Comparison of ENCODE assay signal across 8 cellular contexts in genomic region chr7:104231054-104232046, GRCh38. TPM values are rescaled to one million over a fixed set of nuclear protein-coding genes. Genes with fewer than 3 reads are reported as not detected.
DNase-seq lines count a peak whose midpoint lies in the region; ATAC-seq and TF ChIP-seq lines count a peak whose summit lies in the region.

No MANE protein-coding gene starts in this region.

- H3K9me3 Mint-ChIP-seq in endothelial cell (ENCODE audit: unreplicated experiment) (no peaks in the 10 kb centered on the region), type B pancreatic cell (no peaks in the 10 kb centered on the region)

- H3K27me3 Mint-ChIP-seq in endothelial cell (ENCODE audit: unreplicated experiment), result no peaks in the 10 kb centered on the region
- peaks cover 45% of the 10 kb centered on the region for H3K27me3 Mint-ChIP-seq in type B pancreatic cell

- H3K36me3 Mint-ChIP-seq in endothelial cell (ENCODE audit: low read depth, unreplicated experiment), result no peaks in the 10 kb centered on the region
- no peaks in the 10 kb centered on the region for H3K36me3 Mint-ChIP-seq in type B pancreatic cell

- no peak overlapping the region for H3K27ac Mint-ChIP-seq in endothelial cell (ENCODE audit: unreplicated experiment)
- H3K27ac Mint-ChIP-seq in type B pancreatic cell, result no peak overlapping the region

- H3K4me3 Mint-ChIP-seq in endothelial cell (ENCODE audit: unreplicated experiment) (no peak overlapping the region), type B pancreatic cell (no peak overlapping the region)

- ATAC-seq in GM19043 (IDR thresholded peaks at IDR 0.05; ENCODE audit: low read depth, unreplicated experiment) (peak; percentile 98), HG03196 (IDR thresholded peaks at IDR 0.05; ENCODE audit: unreplicated experiment) (peak; percentile 84)

- TF ChIP-seq CTCF in endothelial cell (IDR thresholded peaks at IDR 0.05; ENCODE audit: unreplicated experiment) (peak; percentile 60), type B pancreatic cell (conservative IDR thresholded peaks at IDR 0.05) (peak; percentile 85)

- DNase-seq in COLO668 (lab: John Stamatoyannopoulos, UW; ENCODE audit: unreplicated experiment) (peak; percentile 19), NCI-H2227 treated with DMSO at 0.1 percent for 48 hours (lab: John Stamatoyannopoulos, UW) (peak; percentile 69), endothelial cell (ENCODE audit: low spot score) (peak; percentile 46), middle frontal gyrus (ENCODE audit: extremely low spot score, low spot score) (peak; percentile 36), type B pancreatic cell (ENCODE audit: extremely low spot score, unreplicated experiment) (no peak)
- DNase-seq in activated CD4-positive, alpha-beta T cell treated with anti-CD3 and anti-CD28 coated beads, Interleukin-2, amount 50 U/mL, for 1 hour, result peak; percentile 16

- H3K4me1 Mint-ChIP-seq in endothelial cell (ENCODE audit: unreplicated experiment), result no peaks in the 10 kb centered on the region
- H3K4me1 Mint-ChIP-seq in type B pancreatic cell (ENCODE audit: unreplicated experiment), result peaks cover 4% of the 10 kb centered on the region

RNA-seq across cellular contexts. Expression of gene ORC5, which starts 23.5 kb away (rescaled TPM):
- total RNA-seq in endothelial cell (ENCODE audit: unreplicated experiment) (16.7 TPM), type B pancreatic cell (ENCODE audit: low replicate concordance) (22.8 and 24.2 TPM in 2 replicates)
